Comparison of ENCODE assay signal across 8 cellular contexts in genomic region chr17:36949461-36949927, GRCh38. TPM values are rescaled to one million over a fixed set of nuclear protein-coding genes. Genes with fewer than 3 reads are reported as not detected.
DNase-seq lines count a peak whose midpoint lies in the region; ATAC-seq and TF ChIP-seq lines count a peak whose summit lies in the region.

No MANE protein-coding gene starts in this region.

- H3K36me3 ChIP-seq in A673 (ENCODE audit: insufficient read depth, low read length, poor library complexity, severe bottlenecking) (peaks cover 23% of the 10 kb centered on the region), right atrium auricular region (peaks cover 26% of the 10 kb centered on the region)

- H3K4me3 Mint-ChIP-seq in activated CD8-positive, alpha-beta T cell treated with anti-CD3 and anti-CD28 coated beads for 36 hours: peak overlapping the region; percentile 83

- POLR2A ChIA-PET in A673 (lab: Charles Lee; ENCODE audit: low non-redundant PET): no interaction called here
- POLR2A ChIA-PET in activated CD8-positive, alpha-beta T cell treated with anti-CD3 and anti-CD28 coated beads for 36 hours (lab: Charles Lee): interaction anchor here (0.6 to 3.2 kb wide), 9 partner anchors 11 to 398 kb away, joined by 3 to 19 read pairs (median 4); partner anchors contain the start of genes LHX1 and MRM1

- CTCF ChIA-PET in A673 (lab: Charles Lee): no interaction called here
- CTCF ChIA-PET in activated CD8-positive, alpha-beta T cell treated with anti-CD3 and anti-CD28 coated beads for 36 hours (lab: Charles Lee): interaction anchor here (0.8 to 1.6 kb wide), 3 partner anchors 11 to 347 kb away, joined by 3 to 4 read pairs (median 3); no protein-coding TSS in a partner anchor

- no peak for TF ChIP-seq CTCF in A673 (conservative IDR thresholded peaks at IDR 0.05; ENCODE audit: low read depth, low read length)
- TF ChIP-seq CTCF in activated CD8-positive, alpha-beta T cell treated with anti-CD3 and anti-CD28 coated beads for 36 hours (IDR thresholded peaks at IDR 0.05): no peak
- TF ChIP-seq CTCF in right atrium auricular region (IDR thresholded peaks at IDR 0.05): no peak

- H3K27ac Mint-ChIP-seq in activated CD8-positive, alpha-beta T cell treated with anti-CD3 and anti-CD28 coated beads for 36 hours: peak overlapping the region; percentile 89

- intact Hi-C loops in A673 (cut with micrococcal nuclease; ENCODE audit: unreplicated experiment): no loop called here
- intact Hi-C loops in activated CD8-positive, alpha-beta T cell treated with anti-CD3 and anti-CD28 coated beads for 36 hours (cut with micrococcal nuclease): no loop called here

- peak overlapping the region; percentile 87 for H3K27ac ChIP-seq in A673 (ENCODE audit: low read depth, low read length, poor library complexity, severe bottlenecking)
- H3K27ac ChIP-seq in right atrium auricular region: peak overlapping the region; percentile 81 to 88

- peaks cover 37% of the 10 kb centered on the region for H3K27me3 ChIP-seq in A673 (replicated peaks; ENCODE audit: insufficient read depth, low read depth, low read length, poor library complexity)
- H3K27me3 ChIP-seq in right atrium auricular region: peaks cover 21 to 24% of the 10 kb centered on the region in 2 donors

- peak overlapping the region; percentile 82 for H3K4me3 ChIP-seq in A673 (ENCODE audit: low read depth, low read length, poor library complexity, severe bottlenecking)
- peak overlapping the region; percentile 67 to 74 for H3K4me3 ChIP-seq in right atrium auricular region
- peak overlapping the region; percentile 66 for H3K4me3 ChIP-seq in skeletal muscle cell (ENCODE audit: low read depth, low read length)

- peaks cover 47% of the 10 kb centered on the region for H3K4me1 Mint-ChIP-seq in activated CD8-positive, alpha-beta T cell treated with anti-CD3 and anti-CD28 coated beads for 36 hours (ENCODE audit: low read depth)

- peaks cover 31% of the 10 kb centered on the region for H3K27me3 Mint-ChIP-seq in activated CD8-positive, alpha-beta T cell treated with anti-CD3 and anti-CD28 coated beads for 36 hours

- H3K9me3 ChIP-seq in A673 (ENCODE audit: low read depth, low read length, poor library complexity, severe bottlenecking) (no peaks in the 10 kb centered on the region), right atrium auricular region (no peaks in the 10 kb centered on the region)

- BruUV-seq in A673 (replicated peaks; lab: Mats Ljungman, UMichigan): TSS peak; percentile 22

- H3K9me3 Mint-ChIP-seq in activated CD8-positive, alpha-beta T cell treated with anti-CD3 and anti-CD28 coated beads for 36 hours: no peaks in the 10 kb centered on the region

- H3K4me1 ChIP-seq in A673 (ENCODE audit: insufficient read depth, low read length, poor library complexity, severe bottlenecking): no peaks in the 10 kb centered on the region
- H3K4me1 ChIP-seq in right atrium auricular region: peaks cover 0 to 23% of the 10 kb centered on the region in 2 donors

- H3K36me3 Mint-ChIP-seq in activated CD8-positive, alpha-beta T cell treated with anti-CD3 and anti-CD28 coated beads for 36 hours (ENCODE audit: low read depth): peaks cover 45% of the 10 kb centered on the region

- peak; percentile 31 for ATAC-seq in GM21447 (IDR thresholded peaks at IDR 0.05; ENCODE audit: unreplicated experiment)
- no peak for ATAC-seq in activated CD8-positive, alpha-beta T cell treated with anti-CD3 and anti-CD28 coated beads for 36 hours

- no peak for DNase-seq in A673 (ENCODE audit: low spot score)
- DNase-seq in activated CD8-positive, alpha-beta T cell treated with anti-CD3 and anti-CD28 coated beads for 36 hours: no peak
- no peak for DNase-seq in right atrium auricular region (ENCODE audit: low spot score)
- DNase-seq in skeletal muscle cell (ENCODE audit: low read depth): no peak
- DNase-seq in stimulated activated CD4-positive, alpha-beta T cell treated with anti-CD3 and anti-CD28 coated beads, Interleukin-4, amount 100 ng/mL, for 4 hours: no peak
- no peak for DNase-seq in activated CD4-positive, CD25-positive, alpha-beta regulatory T cell treated with anti-CD3 and anti-CD28 coated beads, Interleukin-2, amount 50 U/mL, for 72 hours
- DNase-seq in HPDE6-E6E7 (ENCODE audit: extremely low spot score): no peak

RNA-seq across cellular contexts. Expression of gene AATF, which starts 0.7 kb away (rescaled TPM):
- total RNA-seq in A673 (2021) (51.3 and 54.7 TPM in 2 replicates), right atrium auricular region (10 to 100 TPM; 17.8 to 23.2 TPM)
- total RNA-seq in activated CD8-positive, alpha-beta T cell treated with anti-CD3 and anti-CD28 coated beads for 36 hours: 10 to 100 TPM; 81.8 to 90.3 TPM

RNA-seq across cellular contexts. Expression of gene LHX1, which starts 12.2 kb away (rescaled TPM):
- total RNA-seq in A673 (2021): not detected in 2 replicates
- not detected for total RNA-seq in activated CD8-positive, alpha-beta T cell treated with anti-CD3 and anti-CD28 coated beads for 36 hours
- total RNA-seq in right atrium auricular region: not detected
